Comparison of ENCODE assay signal across 10 cellular contexts in the genomic region with DNA sequence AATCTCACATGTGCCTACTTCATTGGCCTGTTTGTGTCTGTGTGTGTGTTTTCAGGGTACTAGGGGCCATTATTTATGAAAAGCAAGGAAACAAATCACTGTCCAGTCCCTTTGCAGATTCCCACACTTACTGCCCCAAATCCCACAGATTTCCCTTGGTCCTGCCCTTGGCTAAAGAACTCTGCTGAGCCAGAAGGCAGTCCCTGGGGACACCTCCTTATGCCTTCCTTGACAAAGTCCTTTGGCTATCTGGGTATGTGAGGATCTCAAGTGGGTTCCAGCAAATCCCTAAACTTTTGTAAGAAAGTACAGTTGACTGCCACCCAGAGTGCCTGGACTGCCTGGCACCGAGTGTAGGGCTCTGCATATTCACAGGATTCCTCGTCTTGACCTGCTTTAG.
A peak's percentile ranks its signal among the peaks of the same experiment; 100 is the strongest.
DNase-seq lines count a peak whose midpoint lies in the region; ATAC-seq and TF ChIP-seq lines count a peak whose summit lies in the region.
"Had no signal": no experiment of that assay in that cellular context is flagged by ENCODE, and none has a peak within 500 bp of the region (broad histone marks: within the 10 kb centered on the region; RNA-seq: fewer than 3 reads in every experiment).

No MANE protein-coding gene starts in this region.

- H3K9me3 Mint-ChIP-seq in CD4-positive, alpha-beta T cell, result no peaks in the 10 kb centered on the region

- H3K4me1 ChIP-seq in esophagus squamous epithelium (peaks cover 0 to 44% (median 7%) of the 10 kb centered on the region in 3 donors), ovary (ENCODE audit: insufficient read depth) (peaks cover 2% of the 10 kb centered on the region)

- POLR2A ChIA-PET in CD4-positive, alpha-beta T cell (lab: Charles Lee), result no interaction called here

- TF ChIP-seq EP300 in ovary (IDR thresholded peaks at IDR 0.05), result no peak

- WGBS in esophagus squamous epithelium, 2 donors, result 12 to 13% methylated on average over 2 of the region's 2 CpGs
- WGBS in ovary, 3 donors, result 0 to 4% (median 4%) methylated on average over 2 of the region's 2 CpGs

- H3K27me3 Mint-ChIP-seq in CD4-positive, alpha-beta T cell, result peaks cover 73% of the 10 kb centered on the region

- H3K4me3 Mint-ChIP-seq in CD4-positive, alpha-beta T cell, result peak overlapping the region; percentile 65

- CTCF ChIA-PET in CD4-positive, alpha-beta T cell (lab: Charles Lee), result no interaction called here

- no peak for TF ChIP-seq POLR2A in esophagus squamous epithelium (IDR thresholded peaks at IDR 0.05)
- no peak for TF ChIP-seq POLR2A in ovary (IDR thresholded peaks at IDR 0.05)

- ATAC-seq in CD4-positive, alpha-beta T cell (ENCODE audit: poor library complexity), result no peak
- ATAC-seq in HG02981 (IDR thresholded peaks at IDR 0.05; ENCODE audit: unreplicated experiment) (no peak), GM21723 (IDR thresholded peaks at IDR 0.05; ENCODE audit: unreplicated experiment) (no peak)

- peak overlapping the region in 3 of 4 donors; percentile 82 to 89 (median 87) for H3K4me3 ChIP-seq in esophagus squamous epithelium
- peak overlapping the region; percentile 74 for H3K4me3 ChIP-seq in ovary

- no peak for DNase-seq in CD4-positive, alpha-beta T cell
- peak; percentile 22 for DNase-seq in OCI-M1 (lab: John Stamatoyannopoulos, UW)
- DNase-seq in esophagus squamous epithelium (lab: John Stamatoyannopoulos, UW), result no peak
- peak in 1 of 5 donors; percentile 30 for DNase-seq in ovary
- no peak for DNase-seq in NCI-H1694 (lab: John Stamatoyannopoulos, UW)
- DNase-seq in DMS114 treated with DMSO at 0.1 percent for 48 hours (lab: John Stamatoyannopoulos, UW; ENCODE audit: unreplicated experiment), result no peak
- DNase-seq: NCI-H2081 had no signal

- H3K27ac Mint-ChIP-seq in CD4-positive, alpha-beta T cell, result no peak overlapping the region

- H3K27me3 ChIP-seq in CD4-positive, alpha-beta T cell (ENCODE audit: control insufficient read depth, insufficient read depth, low read length), result peaks cover 46% of the 10 kb centered on the region
- H3K27me3 ChIP-seq in esophagus squamous epithelium (peaks cover 0 to 26% (median 0%) of the 10 kb centered on the region in 4 donors), ovary (no peaks in the 10 kb centered on the region)

- no peak for TF ChIP-seq CTCF in CD4-positive, alpha-beta T cell (IDR thresholded peaks at IDR 0.05)
- TF ChIP-seq CTCF in esophagus squamous epithelium (IDR thresholded peaks at IDR 0.05) (no peak), ovary (IDR thresholded peaks at IDR 0.05) (no peak)

- H3K27ac ChIP-seq in CD4-positive, alpha-beta T cell (ENCODE audit: low read depth, low read length), result no peak overlapping the region
- H3K27ac ChIP-seq in esophagus squamous epithelium (peak overlapping the region in 3 of 4 donors; percentile 83 to 90 (median 89)), ovary (peak overlapping the region in 1 of 2 donors; percentile 95)
- H3K27ac ChIP-seq: epithelial cell of prostate had no signal

- H3K36me3 ChIP-seq in esophagus squamous epithelium (no peaks in the 10 kb centered on the region), ovary (no peaks in the 10 kb centered on the region)

- H3K9me3 ChIP-seq in CD4-positive, alpha-beta T cell (ENCODE audit: control insufficient read depth, low read length), result no peaks in the 10 kb centered on the region
- H3K9me3 ChIP-seq in esophagus squamous epithelium, result no peaks in the 10 kb centered on the region
- H3K9me3 ChIP-seq in ovary, result no peaks in the 10 kb centered on the region

- no peaks in the 10 kb centered on the region for H3K36me3 Mint-ChIP-seq in CD4-positive, alpha-beta T cell (ENCODE audit: low read depth)

- intact Hi-C loops in CD4-positive, alpha-beta T cell (cut with DNase I, micrococcal nuclease), result no loop called here
- intact Hi-C loops in esophagus squamous epithelium (cut with DNase I) (no loop called here), ovary (cut with DNase I) (no loop called here)

- H3K4me1 Mint-ChIP-seq in CD4-positive, alpha-beta T cell (ENCODE audit: low read depth), result peaks cover 20% of the 10 kb centered on the region
